Comparison of ENCODE assay signal across 12 cellular contexts in the genomic region with DNA sequence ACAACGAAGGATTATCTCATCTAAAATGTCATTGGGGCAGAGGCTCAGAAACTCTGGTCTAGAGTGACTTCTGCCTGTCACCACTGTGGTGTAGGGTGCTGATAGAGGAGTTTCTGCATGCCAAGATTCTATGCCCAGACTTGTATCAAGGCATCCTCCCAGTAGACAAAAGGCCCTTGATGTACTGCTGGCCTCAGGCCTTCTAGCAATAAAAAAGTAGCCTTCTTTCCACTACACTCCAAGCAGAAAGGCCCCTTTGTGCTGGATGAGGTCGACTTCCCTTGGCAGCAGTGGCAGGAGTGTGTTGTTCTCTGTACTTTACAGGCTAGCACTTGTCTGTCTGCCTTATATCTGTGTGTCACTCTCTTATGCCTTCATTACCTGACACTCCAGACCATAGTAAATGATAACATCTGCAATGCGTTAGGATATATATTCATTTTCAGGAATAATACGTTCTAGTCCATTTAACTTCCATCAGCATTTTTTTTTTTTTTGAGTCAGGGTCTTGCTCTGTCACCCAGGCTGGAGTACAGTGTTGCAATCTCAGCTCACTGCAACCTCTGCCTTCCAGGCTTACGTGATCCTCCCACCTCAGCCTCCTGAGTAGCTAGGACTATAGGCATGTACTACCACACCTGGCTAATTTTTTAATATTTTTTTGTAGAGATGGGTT. TPM values are rescaled to one million over a fixed set of nuclear protein-coding genes. Genes with fewer than 3 reads are reported as not detected.
DNase-seq lines count a peak whose midpoint lies in the region; ATAC-seq and TF ChIP-seq lines count a peak whose summit lies in the region.
"Had no signal": no experiment of that assay in that cellular context is flagged by ENCODE, and none has a peak within 500 bp of the region (broad histone marks: within the 10 kb centered on the region; RNA-seq: fewer than 3 reads in every experiment).

No MANE protein-coding gene starts in this region.

- H2AFZ ChIP-seq in IMR-90 (replicated peaks; ENCODE audit: low read length, poor library complexity), result no peak overlapping the region

- H3K23ac ChIP-seq in IMR-90 (ENCODE audit: low read depth, low read length), result no peak overlapping the region

- no TSS peak for BruUV-seq in IMR-90 (replicated peaks; lab: Mats Ljungman, UMichigan)

- ATAC-seq in IMR-90 (ENCODE audit: low read depth) (no peak), T-cell (replicated peaks in 1 of 4) (peak in 2 of 4 experiments; percentile 19 to 30), left ventricle myocardium superior (peak; percentile 73), sciatic nerve (peak; percentile 82), HG03565 (IDR thresholded peaks at IDR 0.05; ENCODE audit: unreplicated experiment) (no peak), HG03469 (IDR thresholded peaks at IDR 0.05; ENCODE audit: unreplicated experiment) (no peak)

- H3K9me1 ChIP-seq in IMR-90 (ENCODE audit: insufficient read depth, low read length), result 0 out of 2 replicates have a peak, but pooled peaks cover 7% of the 10 kb centered on the region

- TF ChIP-seq CTCF in IMR-90 (conservative IDR thresholded peaks at IDR 0.05; ENCODE audit: low read depth, low read length), result no peak

- H3K4me2 ChIP-seq in IMR-90 (ENCODE audit: low read depth, low read length), result no peak overlapping the region

- H4K8ac ChIP-seq in IMR-90 (ENCODE audit: low read depth in 2 of 2, low read length in 2 of 2), result no peak overlapping the region

- in situ Hi-C loops in IMR-90 (cut with MboI; ENCODE audit: low sequenced_read_pairs), result no loop called here

- no peak overlapping the region for H3K18ac ChIP-seq in IMR-90 (ENCODE audit: low read depth, low read length)

- H3K27ac Mint-ChIP-seq in T-cell, result peak overlapping the region; percentile 31 to 46

- no peak overlapping the region for H2BK5ac ChIP-seq in IMR-90 (ENCODE audit: low read depth, low read length, poor library complexity, severe bottlenecking)

- no peak for DNase-seq in IMR-90
- no peak for DNase-seq in T-cell
- no peak for DNase-seq in left ventricle myocardium superior
- DNase-seq in sciatic nerve (ENCODE audit: low spot score), result no peak
- no peak for DNase-seq in AML-193 (lab: John Stamatoyannopoulos, UW)
- no peak for DNase-seq in central memory CD4-positive, alpha-beta T cell
- DNase-seq: activated CD4-positive, CD25-positive, alpha-beta regulatory T cell treated with anti-CD3 and anti-CD28 coated beads, Interleukin-2, amount 50 U/mL, for 72 hours; activated naive CD4-positive, alpha-beta T cell treated with Interleukin-2 at 50 U/mL for 16 hours; NCI-H2029 treated with DMSO at 0.1 percent for 48 hours; upper lobe of left lung had no signal

- no peak overlapping the region for H2AK5ac ChIP-seq in IMR-90 (ENCODE audit: low read depth, low read length)

- H3K14ac ChIP-seq in IMR-90 (replicated peaks; ENCODE audit: low read depth, low read length), result 0 out of 2 replicates have a peak overlapping the region, but pooled peaks have one; percentile 23

- H4K91ac ChIP-seq in IMR-90 (ENCODE audit: insufficient read depth, low read depth, low read length), result no peak overlapping the region

- no peaks in the 10 kb centered on the region for H3K27me3 Mint-ChIP-seq in T-cell

- no peak overlapping the region for H3K56ac ChIP-seq in IMR-90 (ENCODE audit: extremely low read depth, insufficient read depth, low read length)

- intact Hi-C loops in IMR-90 (cut with micrococcal nuclease) (no loop called here), left ventricle myocardium superior (cut with micrococcal nuclease) (no loop called here), sciatic nerve (cut with DNase I) (no loop called here)

- peaks cover 40 to 49% (median 42%) of the 10 kb centered on the region in 3 donors for H3K4me1 Mint-ChIP-seq in T-cell

- H3K79me1 ChIP-seq in IMR-90 (ENCODE audit: low read depth in 1 of 2, low read length in 2 of 2), result peaks cover 0 to 10% of the 10 kb centered on the region in 2 experiments; a peak in 3 of 4 replicates

- no peak overlapping the region for H3K4me3 Mint-ChIP-seq in T-cell

- H3K36me3 Mint-ChIP-seq in T-cell, result peaks cover 14% of the 10 kb centered on the region

- no peak overlapping the region for H2AK9ac ChIP-seq in IMR-90 (replicated peaks; ENCODE audit: low read depth, low read length, poor library complexity)

- no peaks in the 10 kb centered on the region for H3K27me3 ChIP-seq in IMR-90 (ENCODE audit: control insufficient read depth, insufficient read depth, low read length)
- H3K27me3 ChIP-seq: upper lobe of left lung had no signal

- H3K27ac ChIP-seq in IMR-90 (ENCODE audit: insufficient read depth, low read length), result no peak overlapping the region
- H3K27ac ChIP-seq: upper lobe of left lung had no signal

- H2BK15ac ChIP-seq in IMR-90 (ENCODE audit: low read depth, low read length), result no peak overlapping the region; the same call in 2 of the 3 replicates

- H3K4ac ChIP-seq in IMR-90 (ENCODE audit: low read depth, low read length), result no peak overlapping the region

- no peaks in the 10 kb centered on the region for H3K9me3 Mint-ChIP-seq in T-cell

- peaks cover 2% of the 10 kb centered on the region for H3K4me1 ChIP-seq in IMR-90 (ENCODE audit: control insufficient read depth, insufficient read depth, low read length)

- no peak overlapping the region for H3K4me3 ChIP-seq in IMR-90 (ENCODE audit: insufficient read depth, low read depth, low read length)
- H3K4me3 ChIP-seq: upper lobe of left lung had no signal

- H2BK120ac ChIP-seq in IMR-90 (ENCODE audit: low read depth, low read length), result no peak overlapping the region

- CTCF ChIA-PET in IMR-90 (lab: Yijun Ruan, JAX), result no interaction called here
- CTCF ChIA-PET in T-cell (lab: Charles Lee), result interaction anchor here (0.6 to 1.8 kb wide), 8 partner anchors 10 to 299 kb away, joined by 3 to 7 read pairs (median 4); no protein-coding TSS in a partner anchor

- no peak for TF ChIP-seq RAD21 in IMR-90 (IDR thresholded peaks at IDR 0.05; ENCODE audit: low read length)

- no peak overlapping the region for H3K9ac ChIP-seq in IMR-90 (ENCODE audit: low read depth, low read length)

- H3K9me3 ChIP-seq in IMR-90 (ENCODE audit: control insufficient read depth, insufficient read depth, low read length), result no peaks in the 10 kb centered on the region
- H3K9me3 ChIP-seq: upper lobe of left lung had no signal

- dilution Hi-C loops in IMR-90 (cut with HindIII; ENCODE audit: low sequenced_read_pairs, unreplicated experiment), result no loop called here

- no peak for TF ChIP-seq POLR2A in IMR-90 (IDR thresholded peaks at IDR 0.05; ENCODE audit: low read depth, low read length)

- 0 out of 2 replicates have a peak, but pooled peaks cover 2% of the 10 kb centered on the region for H4K20me1 ChIP-seq in IMR-90 (ENCODE audit: insufficient read depth, low read length)

- POLR2A ChIA-PET in IMR-90 (lab: Charles Lee; ENCODE audit: unreplicated experiment), result no interaction called here
- POLR2A ChIA-PET in T-cell (lab: Charles Lee), result interaction anchor here in 1 of 2 donors (0.5 kb wide), 1 partner anchor 133 kb away, joined by 5 read pairs; no protein-coding TSS in a partner anchor

- no CpG with 5 or more reads among the region's 5 CpGs for WGBS in IMR-90 (ENCODE audit: extremely low coverage in 2 of 2, insufficient read length in 1 of 2), 2 experiments

- no peak overlapping the region for H4K5ac ChIP-seq in IMR-90 (ENCODE audit: low read depth, low read length)

- H3K36me3 ChIP-seq in IMR-90 (ENCODE audit: control insufficient read depth, insufficient read depth, low read length), result no peaks in the 10 kb centered on the region
- H3K36me3 ChIP-seq: upper lobe of left lung had no signal

- H2BK20ac ChIP-seq in IMR-90 (ENCODE audit: low read depth, low read length), result no peak overlapping the region

TF ChIP-seq in IMR-90, 13 proteins besides CTCF, POLR2A, EP300 and RAD21:
- TF ChIP-seq MAFK (IDR thresholded peaks at IDR 0.05; ENCODE audit: low read depth, low read length) (peak; percentile 16; the same call in 1 of the 2 replicates), CHD1 (IDR thresholded peaks at IDR 0.05; ENCODE audit: low read depth, low read length) (no peak)

RNA-seq across cellular contexts. Expression of gene RRM1, which starts 49.5 kb away (rescaled TPM):
- 154 and 183 TPM in 2 replicates for total RNA-seq in IMR-90 (2012; rRNA removed)
- polyA plus RNA-seq in IMR-90 (2012; rRNA removed), result 44.4 and 55.1 TPM in 2 replicates
- polyA plus RNA-seq in IMR-90 (2012; cell fraction: cytosol; rRNA removed), result 39.7 and 60.0 TPM in 2 replicates
- 26.1 and 26.7 TPM in 2 replicates for polyA plus RNA-seq in IMR-90 (2012; cell fraction: nucleus; rRNA removed; ENCODE audit: low replicate concordance)
- 10 to 100 TPM; 27.4 to 50.8 (median 36.1) TPM for total RNA-seq in T-cell
- total RNA-seq in left ventricle myocardium superior, result 28.5 TPM
- 32.2 TPM for total RNA-seq in sciatic nerve

Comparison
In these comparisons a context has a peak if more than half of its experiments do, and no peak if none do; other contexts are left out.
1. ATAC-seq: peak in left ventricle myocardium superior (single experiment) and sciatic nerve (single experiment); none in IMR-90 (single experiment), HG03565 (single experiment) and HG03469 (single experiment).